Comparison of ENCODE assay signal across 2 cellular contexts in genomic region chr1:27681580-27681979, GRCh38. TPM values are rescaled to one million over a fixed set of nuclear protein-coding genes. Genes with fewer than 3 reads are reported as not detected.
"Had no signal": no experiment of that assay in that cellular context is flagged by ENCODE, and none has a peak within 500 bp of the region (broad histone marks: within the 10 kb centered on the region; RNA-seq: fewer than 3 reads in every experiment).

No MANE protein-coding gene starts in this region.

RNA-seq across cellular contexts. Expression of gene FGR, which starts 46.6 kb away (rescaled TPM):
- total RNA-seq: activated CD4-positive, alpha-beta memory T cell treated with anti-CD3 and anti-CD28 coated beads, Interleukin-2, amount 10 ng/mL, durations not matched to agents 7 days and 5 days; activated CD4-positive, alpha-beta T cell treated with anti-CD3 and anti-CD28 coated beads, Interleukin-2, amount 10 ng/mL, durations not matched to agents 7 days and 5 days had no signal
